ENCODE assay signal across 39 cellular contexts in the genomic region with DNA sequence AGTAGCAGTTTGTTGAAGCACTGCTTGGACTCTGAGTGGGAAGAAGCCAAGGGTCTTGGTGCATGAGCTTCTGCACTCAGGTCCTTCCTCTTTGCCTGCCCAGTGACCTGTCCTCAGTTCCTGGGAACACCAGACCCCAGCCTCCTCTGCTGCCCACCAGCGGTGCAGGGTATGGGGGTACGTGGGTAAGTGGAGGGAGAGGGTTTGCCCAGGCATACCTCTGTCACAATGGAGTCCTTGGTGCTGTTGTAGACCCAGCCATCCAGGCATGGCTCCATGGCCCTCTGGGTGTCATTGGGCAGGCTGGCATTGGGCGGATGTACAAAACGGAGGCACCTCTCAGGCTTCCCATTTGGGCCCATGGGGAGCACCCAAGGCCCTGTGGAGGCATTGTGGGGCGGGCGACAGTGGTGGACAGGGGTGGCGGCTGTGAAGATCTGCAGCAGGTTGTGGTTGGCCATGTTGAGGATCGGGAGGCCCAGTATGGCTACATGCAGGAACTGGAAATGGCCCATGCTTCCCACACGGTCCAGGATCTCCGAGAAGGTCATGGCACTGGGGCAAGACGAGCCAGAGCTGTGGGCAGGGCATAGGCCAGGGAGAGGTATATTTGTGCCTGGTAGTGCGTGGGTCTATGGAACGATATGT. TPM values are rescaled to one million over a fixed set of nuclear protein-coding genes. Genes with fewer than 3 reads are reported as not detected.
"Had no signal": no experiment of that assay in that cellular context is flagged by ENCODE, and none has a peak within 500 bp of the region (broad histone marks: within the 10 kb centered on the region; RNA-seq: fewer than 3 reads in every experiment).

No MANE protein-coding gene starts in this region.

- H3K4me1 Mint-ChIP-seq: activated B cell treated with CpG ODN at 0.5 μM for 24 hours; activated naive CD8-positive, alpha-beta T cell treated with anti-CD3 and anti-CD28 coated beads, Interleukin-2, amount 10 ng/mL, durations not matched to agents 7 days and 5 days; activated T-helper 17 cell treated with anti-CD3 and anti-CD28 coated beads, Interleukin-2, amount 50 U/mL, for 72 hours; T-cell had no signal

- H3K4me3 ChIP-seq: ascending aorta, breast epithelium, cardiac muscle cell, colonic mucosa, esophagus squamous epithelium, gastroesophageal sphincter had no signal

- H3K4me3 Mint-ChIP-seq: activated B cell treated with CpG ODN at 0.5 μM for 24 hours; activated CD8-positive, alpha-beta T cell treated with anti-CD3 and anti-CD28 coated beads for 36 hours; activated naive CD4-positive, alpha-beta T cell treated with anti-CD3 and anti-CD28 coated beads for 36 hours; activated naive CD8-positive, alpha-beta T cell treated with anti-CD3 and anti-CD28 coated beads, Interleukin-2, amount 10 ng/mL, durations not matched to agents 7 days and 5 days; activated T-cell treated with anti-CD3 and anti-CD28 coated beads, Interleukin-2, amount 50 U/mL, for 4 hours; activated T-helper 17 cell treated with anti-CD3 and anti-CD28 coated beads, Interleukin-2, amount 50 U/mL, for 72 hours; brain; T-cell; T-helper 1 cell treated with Interleukin-12 subunit alpha and Interleukin-12 subunit beta and Interleukin-4 antibody, amounts not matched to agents 30 μg/mL and 1 μg/mL, for 36 hours; T-helper 2 cell treated with Interferon-gamma antibody and Interleukin-4, amounts not matched to agents 5 μg/mL and 100 μg/mL, for 36 hours had no signal

- H3K27me3 ChIP-seq: ascending aorta, breast epithelium, cardiac muscle cell, colonic mucosa had no signal

- H3K4me1 ChIP-seq: ascending aorta, breast epithelium, colonic mucosa had no signal

- H3K36me3 Mint-ChIP-seq: activated naive CD4-positive, alpha-beta T cell treated with anti-CD3 and anti-CD28 coated beads, Interleukin-2, amount 50 U/mL, for 72 hours; activated naive CD8-positive, alpha-beta T cell treated with anti-CD3 and anti-CD28 coated beads, Interleukin-2, amount 10 ng/mL, durations not matched to agents 7 days and 5 days; brain; T-cell had no signal

- H3K9me3 Mint-ChIP-seq: activated B cell treated with CpG ODN at 0.5 μM for 24 hours; activated CD8-positive, alpha-beta T cell treated with anti-CD3 and anti-CD28 coated beads for 36 hours; activated naive CD4-positive, alpha-beta T cell treated with anti-CD3 and anti-CD28 coated beads for 36 hours; activated naive CD4-positive, alpha-beta T cell treated with anti-CD3 and anti-CD28 coated beads, Interleukin-2, amount 50 U/mL, for 72 hours; activated naive CD8-positive, alpha-beta T cell treated with anti-CD3 and anti-CD28 coated beads, Interleukin-2, amount 10 ng/mL, durations not matched to agents 7 days and 5 days; activated T-cell treated with anti-CD3 and anti-CD28 coated beads, Interleukin-2, amount 50 U/mL, for 4 hours; activated T-helper 17 cell treated with anti-CD3 and anti-CD28 coated beads, Interleukin-2, amount 50 U/mL, for 72 hours; T-cell; T-helper 1 cell treated with Interleukin-12 subunit alpha and Interleukin-12 subunit beta and Interleukin-4 antibody, amounts not matched to agents 30 μg/mL and 1 μg/mL, for 36 hours; T-helper 2 cell treated with Interferon-gamma antibody and Interleukin-4, amounts not matched to agents 5 μg/mL and 100 μg/mL, for 36 hours had no signal

- DNase-seq: activated B cell treated with CpG ODN at 0.5 μM for 24 hours; activated CD4-positive, alpha-beta T cell treated with anti-CD3 and anti-CD28 coated beads for 48 hours; activated CD4-positive, alpha-beta T cell treated with anti-CD3 and anti-CD28 coated beads, Interleukin-2, amount 50 U/mL, for 1 hour; activated CD4-positive, alpha-beta T cell treated with anti-CD3 and anti-CD28 coated beads, Interleukin-2, amount 50 U/mL, for 48 hours; activated CD8-positive, alpha-beta memory T cell treated with anti-CD3 and anti-CD28 coated beads for 24 hours; activated CD8-positive, alpha-beta T cell treated with anti-CD3 and anti-CD28 coated beads for 36 hours; activated effector memory CD4-positive, alpha-beta T cell treated with Interleukin-2 at 50 U/mL for 16 hours; activated gamma-delta T cell treated with Interleukin-2 at 50 U/mL for 16 hours; activated naive CD4-positive, alpha-beta T cell treated with anti-CD3 and anti-CD28 coated beads for 36 hours; activated naive CD8-positive, alpha-beta T cell treated with anti-CD3 and anti-CD28 coated beads, Interleukin-2, amount 10 ng/mL, durations not matched to agents 7 days and 5 days; activated T-cell treated with anti-CD3 and anti-CD28 coated beads, Interleukin-2, amount 50 U/mL, for 4 hours; central memory CD4-positive, alpha-beta T cell; cerebellar nuclear complex; colonic mucosa; effector CD8-positive, alpha-beta T cell; esophagus squamous epithelium; foreskin melanocyte; SW 1271; T-cell; T1000; WERI-Rb-1 had no signal

- H3K36me3 ChIP-seq: ascending aorta, breast epithelium, cardiac muscle cell, colonic mucosa, esophagus squamous epithelium, gastroesophageal sphincter, WERI-Rb-1 had no signal

- ATAC-seq: activated CD4-positive, CD25-positive, alpha-beta regulatory T cell treated with anti-CD3 and anti-CD28 coated beads, Interleukin-2, amount 50 U/mL, for 24 hours; activated CD8-positive, alpha-beta T cell treated with anti-CD3 and anti-CD28 coated beads for 36 hours; activated naive CD4-positive, alpha-beta T cell treated with anti-CD3 and anti-CD28 coated beads, Interleukin-2, amount 50 U/mL, for 72 hours; activated T-cell treated with anti-CD3 and anti-CD28 coated beads, Interleukin-2, amount 50 U/mL, for 4 hours; activated T-helper 17 cell treated with anti-CD3 and anti-CD28 coated beads, Interleukin-2, amount 50 U/mL, for 72 hours; gastroesophageal sphincter; T-cell had no signal

- H3K27ac Mint-ChIP-seq: activated B cell treated with CpG ODN at 0.5 μM for 24 hours; activated CD8-positive, alpha-beta T cell treated with anti-CD3 and anti-CD28 coated beads for 36 hours; activated naive CD4-positive, alpha-beta T cell treated with anti-CD3 and anti-CD28 coated beads for 36 hours; activated naive CD4-positive, alpha-beta T cell treated with anti-CD3 and anti-CD28 coated beads, Interleukin-2, amount 50 U/mL, for 72 hours; activated naive CD8-positive, alpha-beta T cell treated with anti-CD3 and anti-CD28 coated beads, Interleukin-2, amount 10 ng/mL, durations not matched to agents 7 days and 5 days; activated T-helper 17 cell treated with anti-CD3 and anti-CD28 coated beads, Interleukin-2, amount 50 U/mL, for 72 hours; T-cell; T-helper 1 cell treated with Interleukin-12 subunit alpha and Interleukin-12 subunit beta and Interleukin-4 antibody, amounts not matched to agents 30 μg/mL and 1 μg/mL, for 36 hours; T-helper 2 cell treated with Interferon-gamma antibody and Interleukin-4, amounts not matched to agents 5 μg/mL and 100 μg/mL, for 36 hours had no signal

- H3K27ac ChIP-seq: ascending aorta, breast epithelium, cardiac muscle cell, colonic mucosa, epithelial cell of prostate, esophagus squamous epithelium, gastroesophageal sphincter, WERI-Rb-1 had no signal

- FAIRE-seq: endometrium, endothelial cell of umbilical vein had no signal

- H3K9me3 ChIP-seq: ascending aorta, breast epithelium, colonic mucosa, esophagus squamous epithelium, gastroesophageal sphincter had no signal

RNA-seq across cellular contexts. Expression of a gene that starts 1.1 kb away (rescaled TPM):
- total RNA-seq: activated B cell treated with CpG ODN at 0.5 μM for 24 hours; activated CD8-positive, alpha-beta T cell treated with anti-CD3 and anti-CD28 coated beads for 36 hours; activated naive CD4-positive, alpha-beta T cell treated with anti-CD3 and anti-CD28 coated beads for 36 hours; activated naive CD4-positive, alpha-beta T cell treated with anti-CD3 and anti-CD28 coated beads, Interleukin-2, amount 50 U/mL, for 72 hours; activated naive CD8-positive, alpha-beta T cell treated with anti-CD3 and anti-CD28 coated beads, Interleukin-2, amount 10 ng/mL, durations not matched to agents 7 days and 5 days; activated T-cell treated with anti-CD3 and anti-CD28 coated beads, Interleukin-2, amount 50 U/mL, for 4 hours; activated T-helper 17 cell treated with anti-CD3 and anti-CD28 coated beads, Interleukin-2, amount 50 U/mL, for 72 hours; ascending aorta; breast epithelium; cardiac muscle cell; colonic mucosa; dermis microvascular lymphatic vessel endothelial cell; endothelial cell of umbilical vein; esophagus squamous epithelium; fibroblast of lung; fibroblast of villous mesenchyme; gastroesophageal sphincter; glomerular endothelial cell; T-cell had no signal
- polyA plus RNA-seq: endothelial cell of umbilical vein, esophagus, fibroblast of lung had no signal

RNA-seq across cellular contexts. Expression of a gene that starts 29.8 kb away (rescaled TPM):
- total RNA-seq: activated B cell treated with CpG ODN at 0.5 μM for 24 hours; activated CD8-positive, alpha-beta T cell treated with anti-CD3 and anti-CD28 coated beads for 36 hours; activated naive CD4-positive, alpha-beta T cell treated with anti-CD3 and anti-CD28 coated beads for 36 hours; activated naive CD4-positive, alpha-beta T cell treated with anti-CD3 and anti-CD28 coated beads, Interleukin-2, amount 50 U/mL, for 72 hours; activated naive CD8-positive, alpha-beta T cell treated with anti-CD3 and anti-CD28 coated beads, Interleukin-2, amount 10 ng/mL, durations not matched to agents 7 days and 5 days; activated T-cell treated with anti-CD3 and anti-CD28 coated beads, Interleukin-2, amount 50 U/mL, for 4 hours; activated T-helper 17 cell treated with anti-CD3 and anti-CD28 coated beads, Interleukin-2, amount 50 U/mL, for 72 hours; ascending aorta; breast epithelium; cardiac muscle cell; colonic mucosa; dermis microvascular lymphatic vessel endothelial cell; endothelial cell of umbilical vein; esophagus squamous epithelium; fibroblast of lung; fibroblast of villous mesenchyme; gastroesophageal sphincter; glomerular endothelial cell; T-cell had no signal
- polyA plus RNA-seq: cardiac muscle cell, endothelial cell of umbilical vein, esophagus, fibroblast of lung had no signal
